In genomic region chr3:121574449-121574848, GRCh38 we compare ENCODE assay signal across 1 cellular context.
TF ChIP-seq lines count a peak whose summit lies in the region.

No MANE protein-coding gene starts in this region.

TF ChIP-seq in WTC11, 78 proteins besides CTCF, POLR2A, EP300 and RAD21 (continued from another document):
- no peak for TF ChIP-seq ARID4B (CRISPR knock-in tag; IDR thresholded peaks at IDR 0.05; ENCODE audit: borderline replicate concordance)
- TF ChIP-seq E2F4 (CRISPR knock-in tag; IDR thresholded peaks at IDR 0.05; ENCODE audit: borderline replicate concordance, low read depth), result no peak
- no peak for TF ChIP-seq TEAD1 (CRISPR knock-in tag; IDR thresholded peaks at IDR 0.05)
- TF ChIP-seq ZNF671 (CRISPR knock-in tag; IDR thresholded peaks at IDR 0.05), result no peak
